1 cellular context compared by ENCODE assay signal in genomic region chr14:21383848-21384493, GRCh38.
TF ChIP-seq lines count a peak whose summit lies in the region.

TSS of gene SUPT16H (minus strand) at chr14:21384019. CDS start at chr14:21383927, 92 bp downstream.

TF ChIP-seq in HepG2, 621 proteins besides CTCF, POLR2A, EP300 and RAD21 (continued from another document):
- TF ChIP-seq STAT6 (CRISPR knock-in tag; IDR thresholded peaks at IDR 0.05; ENCODE audit: borderline replicate concordance) = peak; percentile 98
- no peak for TF ChIP-seq CBFB (CRISPR knock-in tag; IDR thresholded peaks at IDR 0.05)
- no peak for TF ChIP-seq FOXM1 (CRISPR knock-in tag; IDR thresholded peaks at IDR 0.05)
- TF ChIP-seq ATF7-NPFF (CRISPR knock-in tag; IDR thresholded peaks at IDR 0.05; ENCODE audit: low read depth) = 0 out of 2 replicates have a peak, but pooled peaks have one; percentile 40
- TF ChIP-seq ZNF296 (CRISPR knock-in tag; conservative IDR thresholded peaks at IDR 0.05) = peak; percentile 12; the same call in 1 of the 2 replicates
- no peak; the same call in 1 of the 2 replicates for TF ChIP-seq CREBL2 (CRISPR knock-in tag; IDR thresholded peaks at IDR 0.05; ENCODE audit: borderline replicate concordance)
- TF ChIP-seq, protein P1, sequence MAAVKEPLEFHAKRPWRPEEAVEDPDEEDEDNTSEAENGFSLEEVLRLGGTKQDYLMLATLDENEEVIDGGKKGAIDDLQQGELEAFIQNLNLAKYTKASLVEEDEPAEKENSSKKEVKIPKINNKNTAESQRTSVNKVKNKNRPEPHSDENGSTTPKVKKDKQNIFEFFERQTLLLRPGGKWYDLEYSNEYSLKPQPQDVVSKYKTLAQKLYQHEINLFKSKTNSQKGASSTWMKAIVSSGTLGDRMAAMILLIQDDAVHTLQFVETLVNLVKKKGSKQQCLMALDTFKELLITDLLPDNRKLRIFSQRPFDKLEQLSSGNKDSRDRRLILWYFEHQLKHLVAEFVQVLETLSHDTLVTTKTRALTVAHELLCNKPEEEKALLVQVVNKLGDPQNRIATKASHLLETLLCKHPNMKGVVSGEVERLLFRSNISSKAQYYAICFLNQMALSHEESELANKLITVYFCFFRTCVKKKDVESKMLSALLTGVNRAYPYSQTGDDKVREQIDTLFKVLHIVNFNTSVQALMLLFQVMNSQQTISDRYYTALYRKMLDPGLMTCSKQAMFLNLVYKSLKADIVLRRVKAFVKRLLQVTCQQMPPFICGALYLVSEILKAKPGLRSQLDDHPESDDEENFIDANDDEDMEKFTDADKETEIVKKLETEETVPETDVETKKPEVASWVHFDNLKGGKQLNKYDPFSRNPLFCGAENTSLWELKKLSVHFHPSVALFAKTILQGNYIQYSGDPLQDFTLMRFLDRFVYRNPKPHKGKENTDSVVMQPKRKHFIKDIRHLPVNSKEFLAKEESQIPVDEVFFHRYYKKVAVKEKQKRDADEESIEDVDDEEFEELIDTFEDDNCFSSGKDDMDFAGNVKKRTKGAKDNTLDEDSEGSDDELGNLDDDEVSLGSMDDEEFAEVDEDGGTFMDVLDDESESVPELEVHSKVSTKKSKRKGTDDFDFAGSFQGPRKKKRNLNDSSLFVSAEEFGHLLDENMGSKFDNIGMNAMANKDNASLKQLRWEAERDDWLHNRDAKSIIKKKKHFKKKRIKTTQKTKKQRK (IDR thresholded peaks at IDR 0.05; ENCODE audit: low read length) = no peak
- peak; percentile 49; the same call in 1 of the 2 replicates for TF ChIP-seq ISL2 (CRISPR knock-in tag; IDR thresholded peaks at IDR 0.05)
- peak; percentile 33; the same call in 1 of the 2 replicates for TF ChIP-seq FOXJ3 (CRISPR knock-in tag; IDR thresholded peaks at IDR 0.05; ENCODE audit: borderline replicate concordance)
- peak; percentile 6; the same call in 1 of the 2 replicates for TF ChIP-seq MBNL3 (CRISPR knock-in tag; conservative IDR thresholded peaks at IDR 0.05)
- TF ChIP-seq ZNF788 (CRISPR knock-in tag; IDR thresholded peaks at IDR 0.05; ENCODE audit: borderline replicate concordance) = peak; percentile 64; the same call in 1 of the 2 replicates
- no peak for TF ChIP-seq ZNF234 (CRISPR knock-in tag; conservative IDR thresholded peaks at IDR 0.05)
- TF ChIP-seq AKNA (CRISPR knock-in tag; IDR thresholded peaks at IDR 0.05; ENCODE audit: borderline replicate concordance) = 0 out of 2 replicates have a peak, but pooled peaks have one; percentile 79
- TF ChIP-seq ZNF121 (CRISPR knock-in tag; IDR thresholded peaks at IDR 0.05) = no peak
- TF ChIP-seq SIX1 (CRISPR knock-in tag; IDR thresholded peaks at IDR 0.05; ENCODE audit: borderline replicate concordance) = peak; percentile 47; the same call in 1 of the 2 replicates
- 0 out of 2 replicates have a peak, but pooled peaks have one; percentile 8 for TF ChIP-seq DR1 (CRISPR knock-in tag; IDR thresholded peaks at IDR 0.05)
- no peak for TF ChIP-seq ZNF12 (CRISPR knock-in tag; IDR thresholded peaks at IDR 0.05)
- TF ChIP-seq RBAK (CRISPR knock-in tag; IDR thresholded peaks at IDR 0.05) = no peak
- 0 out of 2 replicates have a peak, but pooled peaks have one; percentile 28 for TF ChIP-seq KDM4B (CRISPR knock-in tag; IDR thresholded peaks at IDR 0.05)
- TF ChIP-seq HOXA7 (CRISPR knock-in tag; IDR thresholded peaks at IDR 0.05) = no peak
- peak; percentile 53 for TF ChIP-seq IKZF4 (CRISPR knock-in tag; IDR thresholded peaks at IDR 0.05; ENCODE audit: borderline replicate concordance, low read depth, not compliant biosample characterization)
- no peak for TF ChIP-seq ZFP41 (CRISPR knock-in tag; IDR thresholded peaks at IDR 0.05; ENCODE audit: borderline replicate concordance)
- no peak; the same call in 1 of the 2 replicates for TF ChIP-seq ARID2 (CRISPR knock-in tag; IDR thresholded peaks at IDR 0.05; ENCODE audit: borderline replicate concordance)
- peak; percentile 94 for TF ChIP-seq FOXP1 (IDR thresholded peaks at IDR 0.05)
- TF ChIP-seq FOXP1 (CRISPR knock-in tag; IDR thresholded peaks at IDR 0.05) = peak; percentile 86
- no peak for TF ChIP-seq KDM6A (CRISPR knock-in tag; IDR thresholded peaks at IDR 0.05; ENCODE audit: low read depth)
- peak; percentile 45; the same call in 1 of the 2 replicates for TF ChIP-seq ZBTB20 (CRISPR knock-in tag; IDR thresholded peaks at IDR 0.05; ENCODE audit: borderline replicate concordance, low read depth)
- TF ChIP-seq ZNF850 (CRISPR knock-in tag; conservative IDR thresholded peaks at IDR 0.05) = no peak
- peak; percentile 91; the same call in 1 of the 2 replicates for TF ChIP-seq MZF1 (CRISPR knock-in tag; IDR thresholded peaks at IDR 0.05; ENCODE audit: borderline replicate concordance)
- TF ChIP-seq, protein P2, sequence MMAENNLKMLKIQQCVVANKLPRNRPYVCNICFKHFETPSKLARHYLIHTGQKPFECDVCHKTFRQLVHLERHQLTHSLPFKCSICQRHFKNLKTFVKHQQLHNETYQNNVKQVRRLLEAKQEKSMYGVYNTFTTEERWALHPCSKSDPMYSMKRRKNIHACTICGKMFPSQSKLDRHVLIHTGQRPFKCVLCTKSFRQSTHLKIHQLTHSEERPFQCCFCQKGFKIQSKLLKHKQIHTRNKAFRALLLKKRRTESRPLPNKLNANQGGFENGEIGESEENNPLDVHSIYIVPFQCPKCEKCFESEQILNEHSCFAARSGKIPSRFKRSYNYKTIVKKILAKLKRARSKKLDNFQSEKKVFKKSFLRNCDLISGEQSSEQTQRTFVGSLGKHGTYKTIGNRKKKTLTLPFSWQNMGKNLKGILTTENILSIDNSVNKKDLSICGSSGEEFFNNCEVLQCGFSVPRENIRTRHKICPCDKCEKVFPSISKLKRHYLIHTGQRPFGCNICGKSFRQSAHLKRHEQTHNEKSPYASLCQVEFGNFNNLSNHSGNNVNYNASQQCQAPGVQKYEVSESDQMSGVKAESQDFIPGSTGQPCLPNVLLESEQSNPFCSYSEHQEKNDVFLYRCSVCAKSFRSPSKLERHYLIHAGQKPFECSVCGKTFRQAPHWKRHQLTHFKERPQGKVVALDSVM (CRISPR knock-in tag; IDR thresholded peaks at IDR 0.05) = peak; percentile 51
- TF ChIP-seq KAT2B (IDR thresholded peaks at IDR 0.05; ENCODE audit: borderline replicate concordance, low read depth, low read length) = no peak
- no peak for TF ChIP-seq ZNF3 (CRISPR knock-in tag; IDR thresholded peaks at IDR 0.05)
